In the genomic region with DNA sequence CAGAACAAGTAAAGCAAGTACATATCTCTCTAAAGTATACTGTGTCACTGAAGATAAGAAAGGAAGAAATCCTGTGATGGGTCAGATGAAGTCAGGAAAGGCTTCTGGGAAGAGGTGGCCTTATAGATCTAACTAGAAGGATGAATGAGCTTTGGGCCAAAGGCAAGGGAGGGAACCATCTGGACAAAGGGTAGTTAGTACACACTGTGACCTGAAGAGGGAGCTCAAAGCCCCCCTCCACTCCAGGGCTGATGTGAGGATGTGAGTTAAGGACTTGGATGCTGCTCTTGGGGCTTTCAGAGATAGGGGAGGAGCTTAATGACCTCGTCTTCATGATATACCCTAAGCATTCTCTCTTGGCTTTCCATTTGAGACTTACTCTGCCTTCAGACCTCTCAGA, we compare ENCODE assay signal across 8 cellular contexts.
A peak's percentile ranks its signal among the peaks of the same experiment; 100 is the strongest.
DNase-seq lines count a peak whose midpoint lies in the region; ATAC-seq and TF ChIP-seq lines count a peak whose summit lies in the region.

No MANE protein-coding gene starts in this region.

- H3K27ac Mint-ChIP-seq in activated CD8-positive, alpha-beta T cell treated with anti-CD3 and anti-CD28 coated beads, Interleukin-2, amount 10 ng/mL, durations not matched to agents 7 days and 5 days: no peak overlapping the region

- H3K4me1 Mint-ChIP-seq in activated CD8-positive, alpha-beta T cell treated with anti-CD3 and anti-CD28 coated beads, Interleukin-2, amount 10 ng/mL, durations not matched to agents 7 days and 5 days (ENCODE audit: low read depth): peaks cover 25% of the 10 kb centered on the region

- WGBS in suprapubic skin: 33% methylated on average over 1 of the region's 1 CpG

- POLR2A ChIA-PET in activated CD8-positive, alpha-beta T cell treated with anti-CD3 and anti-CD28 coated beads, Interleukin-2, amount 10 ng/mL, durations not matched to agents 7 days and 5 days (lab: Charles Lee): no interaction called here

- peak; percentile 57 for DNase-seq in MV-4-11 (lab: John Stamatoyannopoulos, UW)
- DNase-seq in activated CD8-positive, alpha-beta T cell treated with anti-CD3 and anti-CD28 coated beads, Interleukin-2, amount 10 ng/mL, durations not matched to agents 7 days and 5 days: peak; percentile 47
- peak; percentile 13 for DNase-seq in hepatic stellate cell (ENCODE audit: low spot score)
- peak in 2 of 3 donors; percentile 14 to 29 for DNase-seq in stimulated activated CD4-positive, alpha-beta T cell treated with anti-CD3 and anti-CD28 coated beads, TNF-alpha, amount 100 ng/mL, for 48 hours (ENCODE audit: low read depth in 3 of 3)
- DNase-seq in T1000 (lab: John Stamatoyannopoulos, UW): no peak
- DNase-seq in suprapubic skin (ENCODE audit: low spot score in 2 of 2): no peak

- H3K36me3 Mint-ChIP-seq in activated CD8-positive, alpha-beta T cell treated with anti-CD3 and anti-CD28 coated beads, Interleukin-2, amount 10 ng/mL, durations not matched to agents 7 days and 5 days (ENCODE audit: low read depth): peaks cover 3% of the 10 kb centered on the region

- peak; percentile 66 for TF ChIP-seq CTCF in C4-2B (conservative IDR thresholded peaks at IDR 0.05)
- TF ChIP-seq CTCF in suprapubic skin (IDR thresholded peaks at IDR 0.05): peak in 1 of 2 donors; percentile 33

- no peak overlapping the region for H3K4me3 ChIP-seq in suprapubic skin

- H3K9me3 ChIP-seq in suprapubic skin: no peaks in the 10 kb centered on the region

- no peaks in the 10 kb centered on the region for H3K27me3 Mint-ChIP-seq in activated CD8-positive, alpha-beta T cell treated with anti-CD3 and anti-CD28 coated beads, Interleukin-2, amount 10 ng/mL, durations not matched to agents 7 days and 5 days (ENCODE audit: low read depth)

- H3K27me3 ChIP-seq in suprapubic skin: no peaks in the 10 kb centered on the region

- TF ChIP-seq EP300 in suprapubic skin (IDR thresholded peaks at IDR 0.05): no peak

- peak; percentile 61 for ATAC-seq in GM18511 (IDR thresholded peaks at IDR 0.05; ENCODE audit: unreplicated experiment)
- peak; percentile 81 for ATAC-seq in activated CD8-positive, alpha-beta T cell treated with anti-CD3 and anti-CD28 coated beads, Interleukin-2, amount 10 ng/mL, durations not matched to agents 7 days and 5 days

- peaks cover 1% of the 10 kb centered on the region for H3K4me1 ChIP-seq in suprapubic skin

- no peaks in the 10 kb centered on the region for H3K9me3 Mint-ChIP-seq in activated CD8-positive, alpha-beta T cell treated with anti-CD3 and anti-CD28 coated beads, Interleukin-2, amount 10 ng/mL, durations not matched to agents 7 days and 5 days (ENCODE audit: insufficient read depth)

- H3K27ac ChIP-seq in C4-2B (no peak overlapping the region), suprapubic skin (no peak overlapping the region)

- CTCF ChIA-PET in activated CD8-positive, alpha-beta T cell treated with anti-CD3 and anti-CD28 coated beads, Interleukin-2, amount 10 ng/mL, durations not matched to agents 7 days and 5 days (lab: Charles Lee): interaction anchor here (0.7 to 3.1 kb wide), 30 partner anchors 8 to 434 kb away, joined by 3 to 43 read pairs (median 4); a partner anchor contains a TSS

- no peak overlapping the region for H3K4me3 Mint-ChIP-seq in activated CD8-positive, alpha-beta T cell treated with anti-CD3 and anti-CD28 coated beads, Interleukin-2, amount 10 ng/mL, durations not matched to agents 7 days and 5 days

- H3K36me3 ChIP-seq in suprapubic skin: no peaks in the 10 kb centered on the region

- TF ChIP-seq POLR2A in suprapubic skin (IDR thresholded peaks at IDR 0.05): no peak

Comparison
In these comparisons a context has a peak if more than half of its experiments do, and no peak if none do; other contexts are left out.
1. DNase-seq: peak in MV-4-11 (single experiment), activated CD8-positive, alpha-beta T cell treated with anti-CD3 and anti-CD28 coated beads, Interleukin-2, amount 10 ng/mL, durations not matched to agents 7 days and 5 days (single experiment), hepatic stellate cell (single experiment) and stimulated activated CD4-positive, alpha-beta T cell treated with anti-CD3 and anti-CD28 coated beads, TNF-alpha, amount 100 ng/mL, for 48 hours (2 of 3); none in T1000 (single experiment) and suprapubic skin (0 of 2).